14 cellular contexts compared by ENCODE assay signal in the genomic region with DNA sequence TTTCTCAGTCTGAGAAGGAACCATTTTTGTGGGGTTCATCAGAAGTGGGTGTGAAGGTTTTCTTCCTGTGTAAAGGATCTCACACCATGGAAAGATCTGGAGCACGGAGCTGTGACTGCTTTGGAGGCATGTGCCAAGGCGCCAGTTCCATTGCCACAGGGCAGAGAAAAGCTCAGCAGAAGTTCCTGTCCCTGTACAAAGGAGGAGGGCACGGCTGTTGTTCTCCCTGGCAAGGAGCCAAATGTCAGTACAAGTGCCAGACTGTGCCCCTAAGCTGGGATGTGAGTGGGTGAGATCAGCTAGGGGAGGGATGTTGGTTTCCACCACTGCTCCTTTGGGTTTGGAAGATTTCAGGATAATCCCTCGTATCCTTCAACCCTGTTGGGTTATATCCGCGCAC.
DNase-seq lines count a peak whose midpoint lies in the region; ATAC-seq and TF ChIP-seq lines count a peak whose summit lies in the region.
"Had no signal": no experiment of that assay in that cellular context is flagged by ENCODE, and none has a peak within 500 bp of the region (broad histone marks: within the 10 kb centered on the region; RNA-seq: fewer than 3 reads in every experiment).

No MANE protein-coding gene starts in this region.

- H3K4me1 Mint-ChIP-seq in stimulated activated naive B cell treated with anti-CD40 and anti-IgM and Interleukin-4, amounts not matched to agents 10 μg/mL and 1 μg/mL and 100 μg/mL, for 72 hours, result peaks cover 7 to 14% of the 10 kb centered on the region in 2 donors
- H3K4me1 Mint-ChIP-seq in activated CD4-positive, alpha-beta T cell treated with anti-CD3 and anti-CD28 coated beads, Interleukin-2, amount 10 ng/mL, durations not matched to agents 7 days and 5 days, result peaks cover 8% of the 10 kb centered on the region

- H3K4me2 ChIP-seq in hepatocyte, result no peak overlapping the region

- intact Hi-C loops in ovary (cut with DNase I), result no loop called here

- no peaks in the 10 kb centered on the region for H3K36me3 Mint-ChIP-seq in stimulated activated naive B cell treated with anti-CD40 and anti-IgM and Interleukin-4, amounts not matched to agents 10 μg/mL and 1 μg/mL and 100 μg/mL, for 72 hours
- H3K36me3 Mint-ChIP-seq in activated CD4-positive, alpha-beta T cell treated with anti-CD3 and anti-CD28 coated beads, Interleukin-2, amount 10 ng/mL, durations not matched to agents 7 days and 5 days (ENCODE audit: low read depth), result no peaks in the 10 kb centered on the region
- H3K36me3 Mint-ChIP-seq: activated naive CD8-positive, alpha-beta T cell had no signal

- no peaks in the 10 kb centered on the region for H4K20me1 ChIP-seq in hepatocyte (ENCODE audit: insufficient read depth, poor library complexity, severe bottlenecking)

- H3K9me3 Mint-ChIP-seq in stimulated activated naive B cell treated with anti-CD40 and anti-IgM and Interleukin-4, amounts not matched to agents 10 μg/mL and 1 μg/mL and 100 μg/mL, for 72 hours, result no peaks in the 10 kb centered on the region
- no peaks in the 10 kb centered on the region for H3K9me3 Mint-ChIP-seq in activated CD4-positive, alpha-beta T cell treated with anti-CD3 and anti-CD28 coated beads, Interleukin-2, amount 10 ng/mL, durations not matched to agents 7 days and 5 days
- H3K9me3 Mint-ChIP-seq: activated B cell treated with CpG ODN at 0.5 μM for 24 hours; effector memory CD8-positive, alpha-beta T cell had no signal

- no peaks in the 10 kb centered on the region for H3K27me3 Mint-ChIP-seq in stimulated activated naive B cell treated with anti-CD40 and anti-IgM and Interleukin-4, amounts not matched to agents 10 μg/mL and 1 μg/mL and 100 μg/mL, for 72 hours
- no peaks in the 10 kb centered on the region for H3K27me3 Mint-ChIP-seq in activated CD4-positive, alpha-beta T cell treated with anti-CD3 and anti-CD28 coated beads, Interleukin-2, amount 10 ng/mL, durations not matched to agents 7 days and 5 days
- H3K27me3 Mint-ChIP-seq: activated B cell treated with CpG ODN at 0.5 μM for 24 hours; activated naive CD8-positive, alpha-beta T cell had no signal

- H3K27me3 ChIP-seq in ovary (no peaks in the 10 kb centered on the region), hepatocyte (no peaks in the 10 kb centered on the region)
- H3K27me3 ChIP-seq: cardiac muscle cell, gastrocnemius medialis had no signal

- POLR2A ChIA-PET in activated CD4-positive, alpha-beta T cell treated with anti-CD3 and anti-CD28 coated beads, Interleukin-2, amount 10 ng/mL, durations not matched to agents 7 days and 5 days (lab: Charles Lee), result interaction anchor here (1.0 kb wide), 1 partner anchor 26 kb away, joined by 8 read pairs; no protein-coding TSS in a partner anchor

- no peak for TF ChIP-seq POLR2A in ovary (IDR thresholded peaks at IDR 0.05)

- ATAC-seq in stimulated activated naive B cell treated with anti-CD40 and anti-IgM and Interleukin-4, amounts not matched to agents 10 μg/mL and 1 μg/mL and 100 μg/mL, for 72 hours (replicated peaks), result no peak
- ATAC-seq: effector memory CD8-positive, alpha-beta T cell; gastrocnemius medialis had no signal

- DNase-seq in NCI-H748 (lab: John Stamatoyannopoulos, UW; ENCODE audit: unreplicated experiment) (peak; percentile 60), NCI-H748 treated with DMSO at 0.1 percent for 48 hours (lab: John Stamatoyannopoulos, UW) (no peak), NCI-H1694 (lab: John Stamatoyannopoulos, UW) (peak; percentile 0), UCSD-AML1 (lab: John Stamatoyannopoulos, UW; ENCODE audit: unreplicated experiment) (peak; percentile 30), ovary (no peak), hepatocyte (ENCODE audit: low spot score) (no peak)
- DNase-seq in stimulated activated naive B cell treated with anti-CD40 and anti-IgM and Interleukin-4, amounts not matched to agents 10 μg/mL and 1 μg/mL and 100 μg/mL, for 72 hours, result no peak
- DNase-seq in activated CD4-positive, alpha-beta T cell treated with anti-CD3 and anti-CD28 coated beads, Interleukin-2, amount 10 ng/mL, durations not matched to agents 7 days and 5 days, result no peak
- DNase-seq: activated B cell treated with CpG ODN at 0.5 μM for 24 hours; activated CD8-positive, alpha-beta memory T cell treated with anti-CD3 and anti-CD28 coated beads, Interleukin-2, amount 50 U/mL, for 4 hours; effector memory CD8-positive, alpha-beta T cell; gastrocnemius medialis had no signal

- no peaks in the 10 kb centered on the region for H3K36me3 ChIP-seq in ovary
- H3K36me3 ChIP-seq in hepatocyte (replicated peaks; ENCODE audit: insufficient read depth, low read depth), result no peaks in the 10 kb centered on the region
- H3K36me3 ChIP-seq: cardiac muscle cell, gastrocnemius medialis had no signal

- TF ChIP-seq CTCF in ovary (IDR thresholded peaks at IDR 0.05), result no peak
- TF ChIP-seq CTCF in hepatocyte (IDR thresholded peaks at IDR 0.05; ENCODE audit: poor library complexity), result no peak

- 72 to 79% (median 76%) methylated on average over 6 of the region's 6 CpGs for WGBS in ovary, 3 donors
- WGBS in hepatocyte (ENCODE audit: low lambda C conversion rate, missing lambda C conversion rate), result 90% methylated on average over 6 of the region's 6 CpGs

- no peak for TF ChIP-seq EP300 in ovary (IDR thresholded peaks at IDR 0.05)

- CTCF ChIA-PET in activated CD4-positive, alpha-beta T cell treated with anti-CD3 and anti-CD28 coated beads, Interleukin-2, amount 10 ng/mL, durations not matched to agents 7 days and 5 days (lab: Charles Lee), result interaction anchor here (1.3 kb wide), 1 partner anchor 26 kb away, joined by 3 read pairs; no protein-coding TSS in a partner anchor

- H3K9me2 ChIP-seq in hepatocyte (replicated peaks; ENCODE audit: insufficient read depth), result no peaks in the 10 kb centered on the region

- H3K27ac Mint-ChIP-seq in stimulated activated naive B cell treated with anti-CD40 and anti-IgM and Interleukin-4, amounts not matched to agents 10 μg/mL and 1 μg/mL and 100 μg/mL, for 72 hours, result peak overlapping the region; percentile 59
- no peak overlapping the region for H3K27ac Mint-ChIP-seq in activated CD4-positive, alpha-beta T cell treated with anti-CD3 and anti-CD28 coated beads, Interleukin-2, amount 10 ng/mL, durations not matched to agents 7 days and 5 days
- H3K27ac Mint-ChIP-seq: activated B cell treated with CpG ODN at 0.5 μM for 24 hours; activated naive CD8-positive, alpha-beta T cell; effector memory CD8-positive, alpha-beta T cell had no signal

- no peak overlapping the region for H3K27ac ChIP-seq in ovary
- H3K27ac ChIP-seq in hepatocyte, result no peak overlapping the region
- H3K27ac ChIP-seq: cardiac muscle cell, gastrocnemius medialis had no signal

- no peaks in the 10 kb centered on the region for H3K4me1 ChIP-seq in ovary (ENCODE audit: insufficient read depth)
- no peaks in the 10 kb centered on the region for H3K4me1 ChIP-seq in hepatocyte (ENCODE audit: insufficient read depth)
- H3K4me1 ChIP-seq: gastrocnemius medialis had no signal

- no peaks in the 10 kb centered on the region for H3K79me2 ChIP-seq in hepatocyte

- H3K4me3 Mint-ChIP-seq in stimulated activated naive B cell treated with anti-CD40 and anti-IgM and Interleukin-4, amounts not matched to agents 10 μg/mL and 1 μg/mL and 100 μg/mL, for 72 hours, result no peak overlapping the region
- H3K4me3 Mint-ChIP-seq in activated CD4-positive, alpha-beta T cell treated with anti-CD3 and anti-CD28 coated beads, Interleukin-2, amount 10 ng/mL, durations not matched to agents 7 days and 5 days, result no peak overlapping the region
- H3K4me3 Mint-ChIP-seq: activated B cell treated with CpG ODN at 0.5 μM for 24 hours; activated naive CD8-positive, alpha-beta T cell; effector memory CD8-positive, alpha-beta T cell had no signal

- H3K4me3 ChIP-seq in ovary (no peak overlapping the region), hepatocyte (no peak overlapping the region)
- H3K4me3 ChIP-seq: cardiac muscle cell, gastrocnemius medialis had no signal

- H3K9me3 ChIP-seq in ovary (no peaks in the 10 kb centered on the region), hepatocyte (ENCODE audit: low read depth) (no peaks in the 10 kb centered on the region)
- H3K9me3 ChIP-seq: gastrocnemius medialis had no signal

- H2AFZ ChIP-seq in hepatocyte, result no peak overlapping the region

Comparison
In these comparisons a context has a peak if more than half of its experiments do, and no peak if none do; other contexts are left out.
1. DNase-seq: peak in NCI-H748 (single experiment), NCI-H1694 (single experiment) and UCSD-AML1 (single experiment); none in NCI-H748 treated with DMSO at 0.1 percent for 48 hours (single experiment), stimulated activated naive B cell treated with anti-CD40 and anti-IgM and Interleukin-4, amounts not matched to agents 10 μg/mL and 1 μg/mL and 100 μg/mL, for 72 hours (single experiment), ovary (0 of 5), hepatocyte (single experiment) and activated CD4-positive, alpha-beta T cell treated with anti-CD3 and anti-CD28 coated beads, Interleukin-2, amount 10 ng/mL, durations not matched to agents 7 days and 5 days (single experiment).